10 cellular contexts compared by ENCODE assay signal in genomic region chr6:165988306-165988756, GRCh38.
A peak's percentile ranks its signal among the peaks of the same experiment; 100 is the strongest.
DNase-seq lines count a peak whose midpoint lies in the region; ATAC-seq and TF ChIP-seq lines count a peak whose summit lies in the region.
"Had no signal": no experiment of that assay in that cellular context is flagged by ENCODE, and none has a peak within 500 bp of the region (broad histone marks: within the 10 kb centered on the region; RNA-seq: fewer than 3 reads in every experiment).

No MANE protein-coding gene starts in this region.

- intact Hi-C loops in heart left ventricle (cut with DNase I) = loop anchor here in 2 of 10 donors (5.0 to 10.0 kb wide), 3 partner anchors 94 to 106 kb away; no protein-coding TSS in a partner anchor
- intact Hi-C loops in Right ventricle myocardium inferior (cut with DNase I) = loop anchor here (5.0 kb wide), 2 partner anchors 101 to 109 kb away; no protein-coding TSS in a partner anchor
- intact Hi-C loops in esophagus muscularis mucosa (cut with DNase I) = loop anchor here (5.0 kb wide), 1 partner anchor 109 kb away; no protein-coding TSS in a partner anchor
- intact Hi-C loops in vagina (cut with DNase I) = no loop called here

- 1 to 2% (median 1%) methylated on average over 19 to 29 of the region's 29 CpGs for WGBS in heart left ventricle, 4 donors
- 2% methylated on average over 26 of the region's 29 CpGs for WGBS in esophagus muscularis mucosa

- no peak for TF ChIP-seq EP300 in esophagus muscularis mucosa (IDR thresholded peaks at IDR 0.05)

- H3K9ac ChIP-seq in neural progenitor cell = no peak overlapping the region

- H3K36me3 ChIP-seq in heart left ventricle = no peaks in the 10 kb centered on the region
- no peaks in the 10 kb centered on the region for H3K36me3 ChIP-seq in esophagus muscularis mucosa
- H3K36me3 ChIP-seq in neural progenitor cell = no peaks in the 10 kb centered on the region
- no peaks in the 10 kb centered on the region for H3K36me3 ChIP-seq in vagina
- H3K36me3 ChIP-seq: neutrophil had no signal

- H3K27ac Mint-ChIP-seq in neural progenitor cell = no peak overlapping the region
- H3K27ac Mint-ChIP-seq: activated naive CD8-positive, alpha-beta T cell treated with anti-CD3 and anti-CD28 coated beads for 36 hours had no signal

- peaks cover 2% of the 10 kb centered on the region for H3K36me3 Mint-ChIP-seq in neural progenitor cell
- H3K36me3 Mint-ChIP-seq: activated naive CD8-positive, alpha-beta T cell treated with anti-CD3 and anti-CD28 coated beads for 36 hours had no signal

- TF ChIP-seq CTCF in heart left ventricle (IDR thresholded peaks at IDR 0.05) = peak in 2 of 12 donors; percentile 7 to 14
- TF ChIP-seq CTCF in esophagus muscularis mucosa (IDR thresholded peaks at IDR 0.05) = no peak
- peak; percentile 45 for TF ChIP-seq CTCF in neural progenitor cell (IDR thresholded peaks at IDR 0.05)
- TF ChIP-seq CTCF in vagina (IDR thresholded peaks at IDR 0.05) = no peak

- ATAC-seq in heart left ventricle (no peak), Right ventricle myocardium inferior (no peak)

- peak overlapping the region; percentile 88 for H3K4me3 Mint-ChIP-seq in neural progenitor cell
- H3K4me3 Mint-ChIP-seq: activated naive CD8-positive, alpha-beta T cell treated with anti-CD3 and anti-CD28 coated beads for 36 hours had no signal

- peaks cover 0 to 31% (median 10%) of the 10 kb centered on the region in 12 donors for H3K4me1 ChIP-seq in heart left ventricle
- H3K4me1 ChIP-seq in esophagus muscularis mucosa = peaks cover 10 to 41% (median 31%) of the 10 kb centered on the region in 4 donors
- peaks cover 18% of the 10 kb centered on the region for H3K4me1 ChIP-seq in neural progenitor cell
- H3K4me1 ChIP-seq in vagina = peaks cover 16% of the 10 kb centered on the region

- peak overlapping the region; percentile 15 for H2AFZ ChIP-seq in neural progenitor cell (replicated peaks)

- H4K20me1 ChIP-seq in neural progenitor cell (ENCODE audit: low read depth) = peaks cover 5% of the 10 kb centered on the region

- H3K27ac ChIP-seq in heart left ventricle (peak overlapping the region in 5 of 12 donors; percentile 20 to 80 (median 67)), esophagus muscularis mucosa (replicated peaks in 1 of 4) (peak overlapping the region in 3 of 4 donors; percentile 67 to 70 (median 68)), neural progenitor cell (no peak overlapping the region), vagina (no peak overlapping the region)
- H3K27ac ChIP-seq: neutrophil had no signal

- H3K9me3 ChIP-seq in heart left ventricle (no peaks in the 10 kb centered on the region), esophagus muscularis mucosa (no peaks in the 10 kb centered on the region), neural progenitor cell (ENCODE audit: low read depth) (no peaks in the 10 kb centered on the region), vagina (no peaks in the 10 kb centered on the region)
- H3K9me3 ChIP-seq: neutrophil had no signal

- no peak for DNase-seq in heart left ventricle
- DNase-seq in Right ventricle myocardium inferior (ENCODE audit: missing footprints) = no peak
- DNase-seq in esophagus muscularis mucosa (ENCODE audit: extremely low spot score) = no peak
- peak; percentile 60 for DNase-seq in neural progenitor cell (ENCODE audit: low spot score)
- DNase-seq in vagina (ENCODE audit: extremely low spot score in 2 of 2) = no peak
- DNase-seq in NCI-H446 treated with DMSO at 0.1 percent for 48 hours (lab: John Stamatoyannopoulos, UW) = no peak
- DNase-seq in cerebellar nuclear complex (lab: John Stamatoyannopoulos, UW) = no peak
- no peak for DNase-seq in globus pallidus (ENCODE audit: low spot score)
- DNase-seq: activated naive CD8-positive, alpha-beta T cell treated with anti-CD3 and anti-CD28 coated beads for 36 hours had no signal

- H3K4me1 Mint-ChIP-seq in neural progenitor cell = peaks cover 19% of the 10 kb centered on the region

- H3K4me3 ChIP-seq in heart left ventricle (peak overlapping the region; percentile 32 to 70 (median 59)), esophagus muscularis mucosa (peak overlapping the region; percentile 58 to 65 (median 61)), neural progenitor cell (peak overlapping the region; percentile 51), vagina (peak overlapping the region; percentile 35 to 44)

- no peaks in the 10 kb centered on the region for H3K79me2 ChIP-seq in neural progenitor cell (ENCODE audit: low read depth)

- H3K9me3 Mint-ChIP-seq in neural progenitor cell = peaks cover 17% of the 10 kb centered on the region
- H3K9me3 Mint-ChIP-seq: activated naive CD8-positive, alpha-beta T cell treated with anti-CD3 and anti-CD28 coated beads for 36 hours had no signal

- H3K27me3 Mint-ChIP-seq in neural progenitor cell (ENCODE audit: insufficient read depth, low read depth) = peaks cover 50% of the 10 kb centered on the region

- peaks cover 9% of the 10 kb centered on the region for H3F3A ChIP-seq in neural progenitor cell (ENCODE audit: low read depth)

- peak overlapping the region; percentile 90 for H3K4me2 ChIP-seq in neural progenitor cell

- peaks cover 0 to 41% (median 9%) of the 10 kb centered on the region in 9 donors for H3K27me3 ChIP-seq in heart left ventricle
- H3K27me3 ChIP-seq in esophagus muscularis mucosa = peaks cover 0 to 36% (median 2%) of the 10 kb centered on the region in 4 donors
- H3K27me3 ChIP-seq in neural progenitor cell = peaks cover 100% of the 10 kb centered on the region
- H3K27me3 ChIP-seq in vagina = no peaks in the 10 kb centered on the region

- TF ChIP-seq POLR2A in heart left ventricle (IDR thresholded peaks at IDR 0.05) (no peak), esophagus muscularis mucosa (IDR thresholded peaks at IDR 0.05; ENCODE audit: low read depth) (no peak), vagina (IDR thresholded peaks at IDR 0.05) (no peak)

Comparison
In these comparisons a context has a peak if more than half of its experiments do, and no peak if none do; other contexts are left out.
1. H3K27ac ChIP-seq: peak in esophagus muscularis mucosa (3 of 4); none in neural progenitor cell (single experiment) and vagina (single experiment).
2. Peak in every context shown above with its lines, with median percentiles within 50 percentile points of each other: H3K4me3 ChIP-seq.